Comparison of ENCODE assay signal across 6 cellular contexts in genomic region chr7:100171087-100171681, GRCh38. TPM values are rescaled to one million over a fixed set of nuclear protein-coding genes. Genes with fewer than 3 reads are reported as not detected.
DNase-seq lines count a peak whose midpoint lies in the region; ATAC-seq and TF ChIP-seq lines count a peak whose summit lies in the region.

No MANE protein-coding gene starts in this region.

- no peaks in the 10 kb centered on the region for H3K9me3 Mint-ChIP-seq in stimulated activated memory B cell treated with anti-CD40 and anti-IgM and Interleukin-4, amounts not matched to agents 10 μg/mL and 1 μg/mL and 100 μg/mL, for 72 hours

- H3K27ac Mint-ChIP-seq in stimulated activated memory B cell treated with anti-CD40 and anti-IgM and Interleukin-4, amounts not matched to agents 10 μg/mL and 1 μg/mL and 100 μg/mL, for 72 hours = no peak overlapping the region

- H3K27me3 ChIP-seq in esophagus (ENCODE audit: control insufficient read depth in 1 of 2, insufficient read depth in 2 of 2, low read length in 2 of 2) = no peaks in the 10 kb centered on the region

- peaks cover 49% of the 10 kb centered on the region for H3K4me1 Mint-ChIP-seq in stimulated activated memory B cell treated with anti-CD40 and anti-IgM and Interleukin-4, amounts not matched to agents 10 μg/mL and 1 μg/mL and 100 μg/mL, for 72 hours

- WGBS in esophagus, 2 donors = 4 to 5% methylated on average over 48 to 61 of the region's 61 CpGs

- H3K36me3 Mint-ChIP-seq in stimulated activated memory B cell treated with anti-CD40 and anti-IgM and Interleukin-4, amounts not matched to agents 10 μg/mL and 1 μg/mL and 100 μg/mL, for 72 hours = peaks cover 7% of the 10 kb centered on the region

- H3K4me1 ChIP-seq in esophagus (ENCODE audit: control insufficient read depth in 2 of 2, insufficient read depth in 2 of 2, low read length in 1 of 2) = peaks cover 7 to 11% of the 10 kb centered on the region in 2 donors

- ATAC-seq in stimulated activated memory B cell treated with anti-CD40 and anti-IgM and Interleukin-4, amounts not matched to agents 10 μg/mL and 1 μg/mL and 100 μg/mL, for 72 hours = peak; percentile 41
- ATAC-seq in GM19328 (IDR thresholded peaks at IDR 0.05; ENCODE audit: unreplicated experiment) (no peak), SK-N-SH treated with all-trans-retinoic acid at 6 μM for 48 hours (no peak)

- H3K36me3 ChIP-seq in esophagus (ENCODE audit: control insufficient read depth in 2 of 2, insufficient read depth in 2 of 2, low read length in 1 of 2) = no peaks in the 10 kb centered on the region

- peaks cover 61% of the 10 kb centered on the region for H3K27me3 Mint-ChIP-seq in stimulated activated memory B cell treated with anti-CD40 and anti-IgM and Interleukin-4, amounts not matched to agents 10 μg/mL and 1 μg/mL and 100 μg/mL, for 72 hours

- no peaks in the 10 kb centered on the region for H3K9me3 ChIP-seq in esophagus (ENCODE audit: control insufficient read depth in 2 of 2, insufficient read depth in 1 of 2, low read depth in 1 of 2, low read length in 1 of 2)

- DNase-seq in RPMI8226 (peak; percentile 38), NCI-H2029 (lab: John Stamatoyannopoulos, UW) (no peak)

- no peak overlapping the region for H3K27ac ChIP-seq in esophagus (ENCODE audit: low read depth in 2 of 2, low read length in 1 of 2)

- peak overlapping the region; percentile 7 for H3K4me3 Mint-ChIP-seq in stimulated activated memory B cell treated with anti-CD40 and anti-IgM and Interleukin-4, amounts not matched to agents 10 μg/mL and 1 μg/mL and 100 μg/mL, for 72 hours

- H3K4me3 ChIP-seq in esophagus (ENCODE audit: low read depth in 1 of 2, low read length in 2 of 2) = peak overlapping the region; percentile 22 to 47

TF ChIP-seq in SK-N-SH treated with all-trans-retinoic acid at 6 μM for 48 hours, 23 proteins besides CTCF, POLR2A, EP300 and RAD21:
- TF ChIP-seq PPARA (CRISPR knock-in tag; IDR thresholded peaks at IDR 0.05; ENCODE audit: borderline replicate concordance) (no peak), TSHZ2 (CRISPR knock-in tag; IDR thresholded peaks at IDR 0.05) (no peak), ZFP3 (CRISPR knock-in tag; IDR thresholded peaks at IDR 0.05) (no peak), SNAI2 (CRISPR knock-in tag; IDR thresholded peaks at IDR 0.05) (no peak), ESRRG (CRISPR knock-in tag; IDR thresholded peaks at IDR 0.05) (no peak), CREB5 (CRISPR knock-in tag; IDR thresholded peaks at IDR 0.05; ENCODE audit: low read depth) (no peak), CSRNP3 (CRISPR knock-in tag; IDR thresholded peaks at IDR 0.05) (no peak), OSR1 (CRISPR knock-in tag; IDR thresholded peaks at IDR 0.05) (no peak), RARB (CRISPR knock-in tag; IDR thresholded peaks at IDR 0.05) (no peak), BACH2 (CRISPR knock-in tag; IDR thresholded peaks at IDR 0.05; ENCODE audit: borderline replicate concordance) (no peak)

RNA-seq across cellular contexts. Expression of gene GAL3ST4, which starts 2.8 kb away (rescaled TPM):
- 1 to 10 TPM; 4.4 to 5.1 TPM for polyA plus RNA-seq in esophagus

RNA-seq across cellular contexts. Expression of gene GPC2, which starts 6.0 kb away (rescaled TPM):
- polyA plus RNA-seq in esophagus = 1 to 10 TPM; 1.1 to 2.2 TPM

RNA-seq across cellular contexts. Expression of gene STAG3, which starts 6.5 kb away (rescaled TPM):
- under 1 TPM; 0.25 to 0.73 TPM for polyA plus RNA-seq in esophagus

RNA-seq across cellular contexts. Expression of gene TRAPPC14, which starts 12.7 kb away (rescaled TPM):
- polyA plus RNA-seq in esophagus = 10 to 100 TPM; 18.5 to 27.2 TPM

RNA-seq across cellular contexts. Expression of gene LAMTOR4, which starts 22.5 kb away (rescaled TPM):
- polyA plus RNA-seq in esophagus = 100 to 1,000 TPM in 1 of 2 donors, 10 to 100 TPM in 1; 85.7 to 138 TPM
